ENCODE assay signal across 10 cellular contexts in genomic region chr1:198756470-198756869, GRCh38.
DNase-seq lines count a peak whose midpoint lies in the region; ATAC-seq, FAIRE-seq and TF ChIP-seq lines count a peak whose summit lies in the region.
"Had no signal": no experiment of that assay in that cellular context is flagged by ENCODE, and none has a peak within 500 bp of the region (broad histone marks: within the 10 kb centered on the region; RNA-seq: fewer than 3 reads in every experiment).

No MANE protein-coding gene starts in this region.

- H3K27ac ChIP-seq in colonic mucosa = no peak overlapping the region

- FAIRE-seq in urothelium cell line (lab: Jason Lieb, UNC) = no peak

- TF ChIP-seq CTCF in colonic mucosa (IDR thresholded peaks at IDR 0.05) (peak; percentile 32), osteocyte (IDR thresholded peaks at IDR 0.05) (peak; percentile 58)

- no peaks in the 10 kb centered on the region for H3K36me3 ChIP-seq in colonic mucosa

- ATAC-seq in activated CD4-positive, alpha-beta T cell treated with anti-CD3 and anti-CD28 coated beads for 36 hours = no peak

- H3K27me3 Mint-ChIP-seq in osteocyte (ENCODE audit: unreplicated experiment) = peaks cover 3% of the 10 kb centered on the region
- H3K27me3 Mint-ChIP-seq in activated CD4-positive, alpha-beta T cell treated with anti-CD3 and anti-CD28 coated beads for 36 hours = no peaks in the 10 kb centered on the region
- H3K27me3 Mint-ChIP-seq: IgD-negative memory B cell had no signal

- H3K4me1 ChIP-seq in colonic mucosa = no peaks in the 10 kb centered on the region

- H3K4me3 Mint-ChIP-seq in osteocyte (ENCODE audit: unreplicated experiment) = no peak overlapping the region
- H3K4me3 Mint-ChIP-seq in activated CD4-positive, alpha-beta T cell treated with anti-CD3 and anti-CD28 coated beads for 36 hours = no peak overlapping the region
- H3K4me3 Mint-ChIP-seq: IgD-negative memory B cell had no signal

- CTCF ChIA-PET in activated CD4-positive, alpha-beta T cell treated with anti-CD3 and anti-CD28 coated beads for 36 hours (lab: Charles Lee) = interaction anchor here (0.6 to 1.3 kb wide), 3 partner anchors 15 to 469 kb away, joined by 4 to 7 read pairs (median 4); no protein-coding TSS in a partner anchor

- H3K9ac ChIP-seq in colonic mucosa (ENCODE audit: low read depth in 2 of 2, low read length in 2 of 2) = no peak overlapping the region

- no peaks in the 10 kb centered on the region for H3K9me3 Mint-ChIP-seq in osteocyte (ENCODE audit: unreplicated experiment)
- no peaks in the 10 kb centered on the region for H3K9me3 Mint-ChIP-seq in activated CD4-positive, alpha-beta T cell treated with anti-CD3 and anti-CD28 coated beads for 36 hours (ENCODE audit: low read depth)
- H3K9me3 Mint-ChIP-seq: IgD-negative memory B cell had no signal

- DNase-seq in NCI-H82 (lab: John Stamatoyannopoulos, UW) (peak; percentile 10), NCI-H82 treated with DMSO at 0.1 percent for 48 hours (lab: John Stamatoyannopoulos, UW; ENCODE audit: unreplicated experiment) (no peak), NCI-H2227 (lab: John Stamatoyannopoulos, UW; ENCODE audit: unreplicated experiment) (peak; percentile 18), colonic mucosa (no peak), osteocyte (ENCODE audit: extremely low spot score, unreplicated experiment) (no peak), urothelium cell line (ENCODE audit: low spot score) (no peak), putamen (ENCODE audit: low spot score) (no peak)
- DNase-seq in activated CD4-positive, alpha-beta T cell treated with anti-CD3 and anti-CD28 coated beads for 36 hours = no peak
- DNase-seq: stimulated activated CD4-positive, alpha-beta T cell treated with anti-CD3 and anti-CD28 coated beads, Interleukin-12 subunit alpha, Interleukin-12 subunit beta, amount 100 ng/mL, for 4 hours had no signal

- H3K4me3 ChIP-seq in colonic mucosa = no peak overlapping the region

- POLR2A ChIA-PET in activated CD4-positive, alpha-beta T cell treated with anti-CD3 and anti-CD28 coated beads for 36 hours (lab: Charles Lee) = no interaction called here

- H3K36me3 Mint-ChIP-seq in osteocyte (ENCODE audit: unreplicated experiment) = no peaks in the 10 kb centered on the region
- H3K36me3 Mint-ChIP-seq in activated CD4-positive, alpha-beta T cell treated with anti-CD3 and anti-CD28 coated beads for 36 hours (ENCODE audit: low read depth) = peaks cover 31% of the 10 kb centered on the region

- H3K27ac Mint-ChIP-seq in osteocyte (ENCODE audit: unreplicated experiment) = no peak overlapping the region
- H3K27ac Mint-ChIP-seq in activated CD4-positive, alpha-beta T cell treated with anti-CD3 and anti-CD28 coated beads for 36 hours = no peak overlapping the region

- intact Hi-C loops in colonic mucosa (cut with DNase I) = loop anchor here (5.0 to 10.0 kb wide), 3 partner anchors 356 to 796 kb away; no protein-coding TSS in a partner anchor
- intact Hi-C loops in activated CD4-positive, alpha-beta T cell treated with anti-CD3 and anti-CD28 coated beads for 36 hours (cut with DNase I, micrococcal nuclease) = loop anchor here (5.0 kb wide), 1 partner anchor 486 kb away; no protein-coding TSS in a partner anchor

- H3K4me1 Mint-ChIP-seq in osteocyte (ENCODE audit: unreplicated experiment) = peaks cover 6% of the 10 kb centered on the region
- H3K4me1 Mint-ChIP-seq in activated CD4-positive, alpha-beta T cell treated with anti-CD3 and anti-CD28 coated beads for 36 hours = peaks cover 13% of the 10 kb centered on the region

- H3K27me3 ChIP-seq in colonic mucosa = no peaks in the 10 kb centered on the region

- no peaks in the 10 kb centered on the region for H3K9me3 ChIP-seq in colonic mucosa

Comparison
In these comparisons a context has a peak if more than half of its experiments do, and no peak if none do; other contexts are left out.
1. DNase-seq: peak in NCI-H82 (single experiment) and NCI-H2227 (single experiment); none in NCI-H82 treated with DMSO at 0.1 percent for 48 hours (single experiment), colonic mucosa (single experiment), osteocyte (single experiment), urothelium cell line (single experiment), putamen (single experiment) and activated CD4-positive, alpha-beta T cell treated with anti-CD3 and anti-CD28 coated beads for 36 hours (single experiment).